8 cellular contexts compared by ENCODE assay signal in genomic region chr7:140923358-140924006, GRCh38. TPM values are rescaled to one million over a fixed set of nuclear protein-coding genes. Genes with fewer than 3 reads are reported as not detected.
DNase-seq lines count a peak whose midpoint lies in the region; ATAC-seq and TF ChIP-seq lines count a peak whose summit lies in the region.

No MANE protein-coding gene starts in this region.

- ATAC-seq in GM21360 (IDR thresholded peaks at IDR 0.05; ENCODE audit: unreplicated experiment) = peak; percentile 3
- peak; percentile 9 to 33 (median 20) for ATAC-seq in right lobe of liver
- peak; percentile 8 for ATAC-seq in upper lobe of right lung

- H4K20me1 ChIP-seq in BLaER1 treated with 17β-estradiol and CSF1 and Interleukin-3, amounts not matched to agents 10 nM and 100 nM = peaks cover 13 to 49% (median 38%) of the 10 kb centered on the region in 11 experiments; a peak in 20 of 22 replicates

- no peak for TF ChIP-seq POLR2A in right lobe of liver (IDR thresholded peaks at IDR 0.05)

- peak overlapping the region; percentile 92 to 100 (median 96) for H3K4me3 ChIP-seq in BLaER1 treated with 17β-estradiol and CSF1 and Interleukin-3, amounts not matched to agents 10 nM and 100 nM
- H3K4me3 ChIP-seq in LNCaP clone FGC (ENCODE audit: low read depth, low read length) (peak overlapping the region; percentile 94), right lobe of liver (peak overlapping the region; percentile 70 to 95 (median 90)), upper lobe of right lung (peak overlapping the region; percentile 78)

- DNase-seq in LNCaP clone FGC (ENCODE audit: low read depth) (no peak), cerebellar cortex (ENCODE audit: low spot score) (peak; percentile 61), right lobe of liver (no peak), upper lobe of right lung (no peak), NCI-H1048 (lab: John Stamatoyannopoulos, UW) (no peak), NCI-H2029 (lab: John Stamatoyannopoulos, UW) (no peak)

- intact Hi-C loops in right lobe of liver (cut with DNase I) = no loop called here
- intact Hi-C loops in upper lobe of right lung (cut with DNase I) = no loop called here

- H3K4me2 ChIP-seq in BLaER1 treated with 17β-estradiol and CSF1 and Interleukin-3, amounts not matched to agents 10 nM and 100 nM = peak overlapping the region; percentile 79 to 100 (median 93)

- H3K4me1 ChIP-seq in BLaER1 treated with 17β-estradiol and CSF1 and Interleukin-3, amounts not matched to agents 10 nM and 100 nM = peaks cover 16 to 27% (median 24%) of the 10 kb centered on the region in 10 experiments
- H3K4me1 ChIP-seq in right lobe of liver (peaks cover 0 to 33% (median 5%) of the 10 kb centered on the region in 4 donors), upper lobe of right lung (peaks cover 25% of the 10 kb centered on the region)

- peaks cover 0 to 15% (median 1%) of the 10 kb centered on the region in 11 experiments; a peak in 13 of 22 replicates for H3K36me3 ChIP-seq in BLaER1 treated with 17β-estradiol and CSF1 and Interleukin-3, amounts not matched to agents 10 nM and 100 nM
- H3K36me3 ChIP-seq in right lobe of liver = no peaks in the 10 kb centered on the region
- H3K36me3 ChIP-seq in upper lobe of right lung = no peaks in the 10 kb centered on the region

- H3K9ac ChIP-seq in BLaER1 treated with 17β-estradiol and CSF1 and Interleukin-3, amounts not matched to agents 10 nM and 100 nM = peak overlapping the region; percentile 95 to 100 (median 99)

- 3% methylated on average over 11 of the region's 11 CpGs for WGBS in right lobe of liver (ENCODE audit: insufficient coverage, low coverage, low lambda C conversion rate, missing lambda C conversion rate)

- peaks cover 0 to 14% (median 7%) of the 10 kb centered on the region in 11 experiments; a peak in 15 of 22 replicates for H3K9me3 ChIP-seq in BLaER1 treated with 17β-estradiol and CSF1 and Interleukin-3, amounts not matched to agents 10 nM and 100 nM (replicated peaks in 1 of 11)
- H3K9me3 ChIP-seq in right lobe of liver = no peaks in the 10 kb centered on the region
- no peaks in the 10 kb centered on the region for H3K9me3 ChIP-seq in upper lobe of right lung

- no peaks in the 10 kb centered on the region for H3K27me3 ChIP-seq in BLaER1 treated with 17β-estradiol and CSF1 and Interleukin-3, amounts not matched to agents 10 nM and 100 nM
- H3K27me3 ChIP-seq in right lobe of liver (no peaks in the 10 kb centered on the region), upper lobe of right lung (no peaks in the 10 kb centered on the region)

- peak overlapping the region; percentile 96 to 100 (median 98) for H3K27ac ChIP-seq in BLaER1 treated with 17β-estradiol and CSF1 and Interleukin-3, amounts not matched to agents 10 nM and 100 nM
- H3K27ac ChIP-seq in right lobe of liver = peak overlapping the region; percentile 96 to 99 (median 98)
- peak overlapping the region; percentile 96 for H3K27ac ChIP-seq in upper lobe of right lung

- TF ChIP-seq CTCF in LNCaP clone FGC (IDR thresholded peaks at IDR 0.05; ENCODE audit: control insufficient read depth, extremely low read depth, insufficient read depth) (no peak), right lobe of liver (IDR thresholded peaks at IDR 0.05) (no peak), upper lobe of right lung (IDR thresholded peaks at IDR 0.05) (no peak)

RNA-seq across cellular contexts. Expression of gene BRAF, which starts 1.2 kb away (rescaled TPM):
- total RNA-seq in right lobe of liver (10 to 100 TPM in 5 of 6 experiments, 1 to 10 TPM in 1; 9.0 to 17.7 (median 13.2) TPM), upper lobe of right lung (40.2 TPM)
